11 cellular contexts compared by ENCODE assay signal in the genomic region with DNA sequence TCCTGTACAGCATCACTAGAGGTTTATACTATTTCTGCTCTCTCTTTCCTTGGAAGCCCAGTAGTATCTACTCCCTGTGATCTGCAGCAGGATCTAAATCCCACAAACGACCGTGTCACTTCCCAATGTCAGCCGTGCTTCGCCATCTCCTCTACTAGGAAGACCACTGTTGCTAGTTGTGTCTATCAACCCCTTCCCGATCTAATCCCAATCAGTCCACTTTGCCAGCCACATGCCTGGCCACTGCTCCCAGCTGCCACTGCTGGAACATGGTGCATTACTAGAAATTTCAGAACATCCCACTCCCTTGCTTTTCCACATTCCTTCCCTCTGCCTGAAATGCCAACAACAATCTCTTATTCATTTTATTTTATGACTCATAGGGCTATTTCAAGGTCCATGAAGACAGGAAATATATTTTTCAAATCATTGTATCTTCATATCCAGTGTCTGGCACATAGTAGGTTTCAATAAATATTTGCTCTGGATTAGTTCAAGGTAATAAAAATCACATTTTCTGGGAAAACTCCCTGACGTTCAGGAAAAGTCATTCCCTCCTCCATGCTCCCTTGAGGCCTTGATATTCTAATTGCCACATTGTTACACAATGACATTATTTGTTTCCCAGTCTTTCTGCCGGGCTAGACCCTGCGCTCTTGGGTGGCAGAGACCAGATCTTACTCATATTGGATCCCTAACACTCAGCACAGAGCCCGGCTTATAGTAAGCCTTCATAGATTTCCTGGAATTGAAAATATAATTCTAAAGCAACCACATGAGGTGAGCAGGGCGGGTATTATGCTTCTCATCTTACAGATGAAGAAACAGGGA. TPM values are rescaled to one million over a fixed set of nuclear protein-coding genes. Genes with fewer than 3 reads are reported as not detected.
DNase-seq lines count a peak whose midpoint lies in the region; ATAC-seq and TF ChIP-seq lines count a peak whose summit lies in the region.
"Had no signal": no experiment of that assay in that cellular context is flagged by ENCODE, and none has a peak within 500 bp of the region (broad histone marks: within the 10 kb centered on the region; RNA-seq: fewer than 3 reads in every experiment).

No MANE protein-coding gene starts in this region.

- no peak for TF ChIP-seq POLR2A in gastrocnemius medialis (IDR thresholded peaks at IDR 0.05)

- TF ChIP-seq CTCF in fibroblast of mammary gland (conservative IDR thresholded peaks at IDR 0.05; ENCODE audit: control insufficient read depth, insufficient read depth, low read depth, low read length): no peak
- TF ChIP-seq CTCF in gastrocnemius medialis (IDR thresholded peaks at IDR 0.05 in 4 of 5, conservative IDR thresholded peaks at IDR 0.05 in 1 of 5): no peak

- DNase-seq in fibroblast of mammary gland (ENCODE audit: low read depth) (peak; percentile 56), gastrocnemius medialis (no peak), NCI-H446 (lab: John Stamatoyannopoulos, UW) (no peak), NCI-H1694 treated with DMSO at 0.1 percent for 48 hours (lab: John Stamatoyannopoulos, UW) (no peak), NOMO-1 treated with dmso at 0.1 percent for 144 hours (lab: John Stamatoyannopoulos, UW; ENCODE audit: unreplicated experiment) (no peak)
- no peak for DNase-seq in stimulated activated CD8-positive, alpha-beta memory T cell treated with anti-CD3 and anti-CD28 coated beads, Interleukin-4, amount 100 ng/mL, for 48 hours
- DNase-seq: effector memory CD4-positive, alpha-beta T cell; NCI-H1048 had no signal

- peak overlapping the region; percentile 92 to 96 (median 95) for H3K27ac ChIP-seq in gastrocnemius medialis
- H3K27ac ChIP-seq: VCaP had no signal

- peaks cover 13% of the 10 kb centered on the region; the same call in 1 of the 2 replicates for H3K4me1 ChIP-seq in ES-I3 (ENCODE audit: insufficient read depth, low read length)
- peaks cover 22 to 23% of the 10 kb centered on the region in 2 donors for H3K4me1 ChIP-seq in gastrocnemius medialis

- intact Hi-C loops in gastrocnemius medialis (cut with DNase I; ENCODE audit: low total_unique reads): loop anchor here (5.0 to 10.0 kb wide), 3 partner anchors 257 to 540 kb away; no protein-coding TSS in a partner anchor

- no peaks in the 10 kb centered on the region for H3K27me3 ChIP-seq in gastrocnemius medialis

- H3K9me3 ChIP-seq in ES-I3 (ENCODE audit: control insufficient read depth, insufficient read depth, low read length): no peaks in the 10 kb centered on the region
- H3K9me3 ChIP-seq in gastrocnemius medialis: no peaks in the 10 kb centered on the region

- H3K4me3 ChIP-seq in fibroblast of mammary gland (ENCODE audit: control insufficient read depth, low read depth, low read length) (no peak overlapping the region), gastrocnemius medialis (no peak overlapping the region)

- no peak for ATAC-seq in SK-N-SH treated with all-trans-retinoic acid at 6 μM for 48 hours
- no peak for ATAC-seq in gastrocnemius medialis

- H3K36me3 ChIP-seq in ES-I3 (ENCODE audit: insufficient read depth, low read length) (no peaks in the 10 kb centered on the region), gastrocnemius medialis (no peaks in the 10 kb centered on the region)

- in situ Hi-C loops in gastrocnemius medialis (cut with MboI; ENCODE audit: low sequenced_read_pairs in 4 of 4): loop anchor here (10.0 to 25.0 kb wide), 5 partner anchors 210 to 852 kb away; no protein-coding TSS in a partner anchor

- peak overlapping the region; percentile 95; the same call in 1 of the 2 replicates for H3K9ac ChIP-seq in ES-I3 (ENCODE audit: low read depth, low read length)

TF ChIP-seq in SK-N-SH treated with all-trans-retinoic acid at 6 μM for 48 hours, 23 proteins besides CTCF, POLR2A, EP300 and RAD21:
- TF ChIP-seq, protein P1, sequence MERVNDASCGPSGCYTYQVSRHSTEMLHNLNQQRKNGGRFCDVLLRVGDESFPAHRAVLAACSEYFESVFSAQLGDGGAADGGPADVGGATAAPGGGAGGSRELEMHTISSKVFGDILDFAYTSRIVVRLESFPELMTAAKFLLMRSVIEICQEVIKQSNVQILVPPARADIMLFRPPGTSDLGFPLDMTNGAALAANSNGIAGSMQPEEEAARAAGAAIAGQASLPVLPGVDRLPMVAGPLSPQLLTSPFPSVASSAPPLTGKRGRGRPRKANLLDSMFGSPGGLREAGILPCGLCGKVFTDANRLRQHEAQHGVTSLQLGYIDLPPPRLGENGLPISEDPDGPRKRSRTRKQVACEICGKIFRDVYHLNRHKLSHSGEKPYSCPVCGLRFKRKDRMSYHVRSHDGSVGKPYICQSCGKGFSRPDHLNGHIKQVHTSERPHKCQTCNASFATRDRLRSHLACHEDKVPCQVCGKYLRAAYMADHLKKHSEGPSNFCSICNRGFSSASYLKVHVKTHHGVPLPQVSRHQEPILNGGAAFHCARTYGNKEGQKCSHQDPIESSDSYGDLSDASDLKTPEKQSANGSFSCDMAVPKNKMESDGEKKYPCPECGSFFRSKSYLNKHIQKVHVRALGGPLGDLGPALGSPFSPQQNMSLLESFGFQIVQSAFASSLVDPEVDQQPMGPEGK (CRISPR knock-in tag; IDR thresholded peaks at IDR 0.05; ENCODE audit: borderline replicate concordance): no peak
- TF ChIP-seq ISL1 (CRISPR knock-in tag; IDR thresholded peaks at IDR 0.05) (peak; percentile 22; the same call in 1 of the 2 replicates), PPARA (CRISPR knock-in tag; IDR thresholded peaks at IDR 0.05; ENCODE audit: borderline replicate concordance) (no peak), ZFP3 (CRISPR knock-in tag; IDR thresholded peaks at IDR 0.05) (no peak), ARNTL (CRISPR knock-in tag; IDR thresholded peaks at IDR 0.05; ENCODE audit: borderline replicate concordance, low read depth) (no peak)

RNA-seq across cellular contexts. Expression of a gene that starts 2.1 kb away (rescaled TPM):
- 10 to 100 TPM; 12.6 to 18.5 (median 15.9) TPM for total RNA-seq in gastrocnemius medialis
